Comparison of ENCODE assay signal across 14 cellular contexts in the genomic region with DNA sequence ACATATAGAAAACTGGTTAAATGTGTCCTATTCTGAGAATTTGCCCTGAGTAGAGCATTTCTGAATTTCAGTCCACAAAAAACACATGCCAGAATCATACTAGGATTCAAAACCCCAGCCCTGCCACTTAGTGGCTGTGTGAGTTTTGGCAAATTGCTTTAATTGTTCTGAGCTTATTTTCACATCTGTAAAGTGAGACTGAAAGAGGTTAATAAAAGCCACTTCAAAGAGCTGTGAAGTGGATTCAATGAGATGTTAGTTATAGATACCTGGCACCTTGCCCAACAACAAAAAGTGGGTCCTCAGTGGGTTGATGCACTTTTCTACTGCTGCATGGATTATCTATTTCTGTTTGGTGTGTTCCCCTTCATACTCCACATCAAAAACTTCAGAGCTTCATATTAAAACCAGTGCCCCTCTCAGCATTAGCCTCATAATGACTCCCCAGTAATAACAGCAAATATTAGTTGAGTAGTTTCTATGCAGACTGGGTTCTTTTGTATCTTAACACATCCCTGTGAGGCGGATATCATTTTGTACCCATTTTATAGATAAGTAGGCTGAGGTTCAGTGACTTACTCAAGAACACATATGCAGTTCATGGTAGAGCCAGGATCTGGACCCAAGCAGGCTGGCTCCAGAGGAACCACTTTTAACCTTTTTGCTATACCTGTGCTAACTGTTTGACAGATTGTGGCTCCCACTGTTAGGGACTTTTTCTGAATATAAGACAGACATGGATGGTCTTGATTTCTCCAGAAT. TPM values are rescaled to one million over a fixed set of nuclear protein-coding genes. Genes with fewer than 3 reads are reported as not detected.
DNase-seq lines count a peak whose midpoint lies in the region; ATAC-seq and TF ChIP-seq lines count a peak whose summit lies in the region.
"Had no signal": no experiment of that assay in that cellular context is flagged by ENCODE, and none has a peak within 500 bp of the region (broad histone marks: within the 10 kb centered on the region; RNA-seq: fewer than 3 reads in every experiment).

No MANE protein-coding gene starts in this region.

- no peaks in the 10 kb centered on the region for H3K36me3 Mint-ChIP-seq in immature natural killer cell

- no peaks in the 10 kb centered on the region for H3K9me3 Mint-ChIP-seq in immature natural killer cell

- peak overlapping the region in 2 of 6 donors; percentile 23 to 42 for H3K27ac Mint-ChIP-seq in immature natural killer cell

- no peak for DNase-seq in activated CD4-positive, CD25-positive, alpha-beta regulatory T cell treated with anti-CD3 and anti-CD28 coated beads, Interleukin-2, amount 50 U/mL, for 72 hours
- DNase-seq in immature natural killer cell (peak in 1 of 3 donors; percentile 6), COLO668 (lab: John Stamatoyannopoulos, UW; ENCODE audit: unreplicated experiment) (no peak)
- DNase-seq: ACHN, GF-D8, hippocampal formation, mesenchymal stem cell had no signal

- H3K36me3 ChIP-seq in Loucy (ENCODE audit: insufficient read depth, low read length) (no peaks in the 10 kb centered on the region), OCI-LY1 (ENCODE audit: insufficient read depth, low read length) (no peaks in the 10 kb centered on the region)

- H3K27me3 ChIP-seq in Loucy (ENCODE audit: insufficient read depth, low read length, poor library complexity, severe bottlenecking) (no peaks in the 10 kb centered on the region), OCI-LY1 (ENCODE audit: insufficient read depth, low read length) (no peaks in the 10 kb centered on the region)

- TF ChIP-seq CTCF in Loucy (conservative IDR thresholded peaks at IDR 0.05; ENCODE audit: low read length) (peak; percentile 30), OCI-LY1 (IDR thresholded peaks at IDR 0.05; ENCODE audit: low read length) (peak; percentile 9; the same call in 1 of the 2 replicates)

- H3K4me1 ChIP-seq in Loucy (ENCODE audit: insufficient read depth, low read length, poor library complexity, severe bottlenecking) (peaks cover 52% of the 10 kb centered on the region), OCI-LY1 (ENCODE audit: insufficient read depth, low read length, severe bottlenecking) (peaks cover 50% of the 10 kb centered on the region)

- H2AFZ ChIP-seq in Loucy (ENCODE audit: low read length): no peak overlapping the region
- no peak overlapping the region for H2AFZ ChIP-seq in OCI-LY1 (ENCODE audit: low read length)

- H3F3A ChIP-seq in Loucy (ENCODE audit: low read depth) (peaks cover 11% of the 10 kb centered on the region; the same call in 1 of the 2 replicates), OCI-LY1 (ENCODE audit: insufficient read depth, low read length) (no peaks in the 10 kb centered on the region)

- H3K27ac ChIP-seq in OCI-LY1 (ENCODE audit: low read depth, low read length, poor library complexity, severe bottlenecking): peak overlapping the region; percentile 37

- peak; percentile 82 to 84 for ATAC-seq in activated CD4-positive, CD25-positive, alpha-beta regulatory T cell treated with anti-CD3 and anti-CD28 coated beads, Interleukin-2, amount 50 U/mL, for 24 hours
- ATAC-seq in esophagus mucosa (no peak), GM18909 (IDR thresholded peaks at IDR 0.05; ENCODE audit: poor library complexity, unreplicated experiment) (no peak)

- H3K9me3 ChIP-seq in Loucy (ENCODE audit: insufficient read depth, low read depth, low read length) (no peaks in the 10 kb centered on the region), OCI-LY1 (ENCODE audit: low read length) (no peaks in the 10 kb centered on the region)

- peaks cover 0 to under 1% (median 0%) of the 10 kb centered on the region in 3 donors for H3K27me3 Mint-ChIP-seq in immature natural killer cell (ENCODE audit: low read depth in 3 of 3)

- H3K4me1 Mint-ChIP-seq in immature natural killer cell: peaks cover 24 to 28% of the 10 kb centered on the region in 2 donors

- peaks cover 18% of the 10 kb centered on the region; the same call in 1 of the 2 replicates for H3K79me2 ChIP-seq in Loucy (ENCODE audit: insufficient read depth, low read length)
- no peaks in the 10 kb centered on the region for H3K79me2 ChIP-seq in OCI-LY1 (ENCODE audit: insufficient read depth, low read length)

- H3K9ac ChIP-seq in Loucy (ENCODE audit: low read depth, low read length, poor library complexity, severe bottlenecking): peak overlapping the region; percentile 71
- H3K9ac ChIP-seq in OCI-LY1 (ENCODE audit: low read length): no peak overlapping the region

- H3K4me3 Mint-ChIP-seq in immature natural killer cell: peak overlapping the region in 4 of 5 donors; percentile 36 to 46 (median 41)

- no peaks in the 10 kb centered on the region for H3K9me2 ChIP-seq in Loucy (replicated peaks; ENCODE audit: low read depth, low read length)
- no peaks in the 10 kb centered on the region for H3K9me2 ChIP-seq in OCI-LY1 (ENCODE audit: low read depth, low read length)

- H4K20me1 ChIP-seq in Loucy (ENCODE audit: insufficient read depth, low read length, poor library complexity, severe bottlenecking) (no peaks in the 10 kb centered on the region), OCI-LY1 (ENCODE audit: insufficient read depth, low read length) (no peaks in the 10 kb centered on the region)

- H3K4me3 ChIP-seq in Loucy (ENCODE audit: low read length, poor library complexity, severe bottlenecking): peak overlapping the region; percentile 76
- H3K4me3 ChIP-seq in OCI-LY1 (ENCODE audit: low read depth, low read length, poor library complexity, severe bottlenecking): no peak overlapping the region

- peak overlapping the region; percentile 80 for H3K4me2 ChIP-seq in Loucy (ENCODE audit: low read depth, low read length, poor library complexity, severe bottlenecking)
- no peak overlapping the region for H3K4me2 ChIP-seq in OCI-LY1 (ENCODE audit: low read length)

RNA-seq across cellular contexts. Expression of a gene that starts 14.2 kb away (rescaled TPM):
- polyA plus RNA-seq in immature natural killer cell: under 1 TPM in 1 of 3 donors, not detected in 2; 0.23 TPM
- total RNA-seq in esophagus mucosa: 0.64 TPM
- total RNA-seq: M059J, RPMI7951 had no signal

RNA-seq across cellular contexts. Expression of a gene that starts 14.2 kb away (rescaled TPM):
- not detected for polyA plus RNA-seq in immature natural killer cell
- not detected for total RNA-seq in esophagus mucosa
- total RNA-seq: M059J, RPMI7951 had no signal

RNA-seq across cellular contexts. Expression of a gene that starts 43.9 kb away (rescaled TPM):
- 100 to 1,000 TPM; 421 to 818 (median 559) TPM for polyA plus RNA-seq in immature natural killer cell
- total RNA-seq in esophagus mucosa: 1.6 TPM

Comparison
In these comparisons a context has a peak if more than half of its experiments do, and no peak if none do; other contexts are left out.
1. ATAC-seq: peak in activated CD4-positive, CD25-positive, alpha-beta regulatory T cell treated with anti-CD3 and anti-CD28 coated beads, Interleukin-2, amount 50 U/mL, for 24 hours (2 of 2); none in esophagus mucosa (single experiment) and GM18909 (single experiment).